In the genomic region with DNA sequence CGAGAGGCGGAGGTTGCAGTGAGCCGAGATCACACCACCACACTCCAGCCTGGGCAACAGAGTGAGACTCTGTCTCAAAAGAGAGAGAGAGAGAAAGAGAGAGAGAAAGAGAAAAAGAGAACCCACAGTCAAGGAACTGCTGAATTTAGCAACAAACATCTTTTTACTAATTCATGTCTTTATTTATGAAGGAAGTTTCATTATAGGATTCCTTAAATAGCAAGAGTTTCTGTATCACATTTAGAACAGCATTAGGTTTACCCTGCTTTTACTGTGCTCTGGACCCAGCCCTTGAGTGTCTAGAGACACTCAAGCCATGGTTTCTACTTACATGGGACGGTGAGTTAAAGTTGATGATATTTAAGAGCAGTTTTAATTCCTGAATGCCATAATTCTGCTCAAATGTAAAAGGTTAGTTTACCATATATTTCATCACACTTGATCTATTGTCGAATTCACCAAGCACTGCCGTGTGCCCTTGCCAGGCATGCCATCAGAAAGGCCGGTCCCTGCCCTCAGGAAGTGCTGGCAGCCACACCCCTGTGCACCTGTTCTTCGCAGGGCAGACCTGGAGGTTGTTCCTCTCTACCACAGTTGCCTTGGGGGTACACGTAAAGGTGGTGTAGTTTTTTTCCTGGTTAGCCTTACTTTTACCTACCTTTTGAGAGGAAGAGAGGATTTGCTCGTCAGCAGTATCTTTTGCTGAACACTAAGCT, we compare ENCODE assay signal across 17 cellular contexts.
DNase-seq lines count a peak whose midpoint lies in the region; ATAC-seq lines count a peak whose summit lies in the region.
"Had no signal": no experiment of that assay in that cellular context is flagged by ENCODE, and none has a peak within 500 bp of the region (broad histone marks: within the 10 kb centered on the region; RNA-seq: fewer than 3 reads in every experiment).

No MANE protein-coding gene starts in this region.

- intact Hi-C loops in activated CD4-positive, alpha-beta T cell treated with anti-CD3 and anti-CD28 coated beads, Interleukin-2, amount 10 ng/mL, durations not matched to agents 24 days and 14 days (cut with micrococcal nuclease) = no loop called here

- H3K4me3 Mint-ChIP-seq in activated CD4-positive, alpha-beta T cell treated with anti-CD3 and anti-CD28 coated beads, Interleukin-2, amount 10 ng/mL, durations not matched to agents 24 days and 14 days = peak overlapping the region; percentile 4
- H3K4me3 Mint-ChIP-seq in activated naive CD8-positive, alpha-beta T cell treated with anti-CD3 and anti-CD28 coated beads for 36 hours = no peak overlapping the region
- H3K4me3 Mint-ChIP-seq: nephron, WTC11 had no signal

- ATAC-seq in GM21576 (IDR thresholded peaks at IDR 0.05; ENCODE audit: unreplicated experiment) = peak; percentile 39
- ATAC-seq in HG03571 (IDR thresholded peaks at IDR 0.05; ENCODE audit: unreplicated experiment) = no peak
- no peak for ATAC-seq in HG03175 (IDR thresholded peaks at IDR 0.05; ENCODE audit: unreplicated experiment)
- ATAC-seq: Panc1, WTC11 had no signal

- peaks cover 50% of the 10 kb centered on the region for H3K4me1 Mint-ChIP-seq in activated CD4-positive, alpha-beta T cell treated with anti-CD3 and anti-CD28 coated beads, Interleukin-2, amount 10 ng/mL, durations not matched to agents 24 days and 14 days
- peaks cover 62% of the 10 kb centered on the region for H3K4me1 Mint-ChIP-seq in activated naive CD8-positive, alpha-beta T cell treated with anti-CD3 and anti-CD28 coated beads for 36 hours

- no peak for DNase-seq in activated CD4-positive, alpha-beta T cell treated with anti-CD3 and anti-CD28 coated beads, Interleukin-2, amount 10 ng/mL, durations not matched to agents 24 days and 14 days
- DNase-seq in activated CD4-positive, alpha-beta T cell treated with anti-CD3 and anti-CD28 coated beads for 4 hours = no peak
- no peak for DNase-seq in activated naive CD8-positive, alpha-beta T cell treated with anti-CD3 and anti-CD28 coated beads for 36 hours
- DNase-seq in EL = no peak
- DNase-seq: effector CD4-positive, alpha-beta T cell; GF-D8; hippocampal formation; NCI-H446 treated with DMSO at 0.1 percent for 48 hours; thyroid gland had no signal

- peak overlapping the region; percentile 23 for H3K27ac ChIP-seq in muscle layer of duodenum (ENCODE audit: low read length)
- H3K27ac ChIP-seq: KMS-11, thyroid gland had no signal

- no peaks in the 10 kb centered on the region for H3K27me3 ChIP-seq in muscle layer of duodenum (ENCODE audit: low read depth, low read length)
- H3K27me3 ChIP-seq: thyroid gland had no signal

- peaks cover 11 to 21% of the 10 kb centered on the region in 2 donors for H3K4me1 ChIP-seq in muscle layer of duodenum (ENCODE audit: control insufficient read depth in 1 of 2, insufficient read depth in 2 of 2, low read length in 2 of 2)

- no peaks in the 10 kb centered on the region for H3K36me3 Mint-ChIP-seq in activated CD4-positive, alpha-beta T cell treated with anti-CD3 and anti-CD28 coated beads, Interleukin-2, amount 10 ng/mL, durations not matched to agents 24 days and 14 days (ENCODE audit: low read depth)
- no peaks in the 10 kb centered on the region for H3K36me3 Mint-ChIP-seq in activated naive CD8-positive, alpha-beta T cell treated with anti-CD3 and anti-CD28 coated beads for 36 hours
- H3K36me3 Mint-ChIP-seq: WTC11 had no signal

- no peaks in the 10 kb centered on the region for H3K9me3 ChIP-seq in muscle layer of duodenum (ENCODE audit: control insufficient read depth in 1 of 2, low read length in 2 of 2)
- H3K9me3 ChIP-seq: thyroid gland had no signal

- H3K4me3 ChIP-seq in muscle layer of duodenum (ENCODE audit: low read depth in 1 of 2, low read length in 2 of 2) = no peak overlapping the region
- H3K4me3 ChIP-seq: thyroid gland had no signal

- H3K27ac Mint-ChIP-seq in activated CD4-positive, alpha-beta T cell treated with anti-CD3 and anti-CD28 coated beads, Interleukin-2, amount 10 ng/mL, durations not matched to agents 24 days and 14 days = peak overlapping the region; percentile 10
- H3K27ac Mint-ChIP-seq in activated naive CD8-positive, alpha-beta T cell treated with anti-CD3 and anti-CD28 coated beads for 36 hours = peak overlapping the region; percentile 42
- H3K27ac Mint-ChIP-seq: nephron, WTC11 had no signal

- H3K27me3 Mint-ChIP-seq in activated CD4-positive, alpha-beta T cell treated with anti-CD3 and anti-CD28 coated beads, Interleukin-2, amount 10 ng/mL, durations not matched to agents 24 days and 14 days = no peaks in the 10 kb centered on the region
- no peaks in the 10 kb centered on the region for H3K27me3 Mint-ChIP-seq in activated naive CD8-positive, alpha-beta T cell treated with anti-CD3 and anti-CD28 coated beads for 36 hours

- H3K9me3 Mint-ChIP-seq in activated CD4-positive, alpha-beta T cell treated with anti-CD3 and anti-CD28 coated beads, Interleukin-2, amount 10 ng/mL, durations not matched to agents 24 days and 14 days = no peaks in the 10 kb centered on the region
- no peaks in the 10 kb centered on the region for H3K9me3 Mint-ChIP-seq in activated naive CD8-positive, alpha-beta T cell treated with anti-CD3 and anti-CD28 coated beads for 36 hours
- H3K9me3 Mint-ChIP-seq: nephron, WTC11 had no signal

- H3K36me3 ChIP-seq in muscle layer of duodenum (ENCODE audit: control insufficient read depth in 1 of 2, insufficient read depth in 2 of 2, low read length in 2 of 2) = no peaks in the 10 kb centered on the region
- H3K36me3 ChIP-seq: thyroid gland had no signal
